Comparison of ENCODE assay signal across 19 cellular contexts in the genomic region with DNA sequence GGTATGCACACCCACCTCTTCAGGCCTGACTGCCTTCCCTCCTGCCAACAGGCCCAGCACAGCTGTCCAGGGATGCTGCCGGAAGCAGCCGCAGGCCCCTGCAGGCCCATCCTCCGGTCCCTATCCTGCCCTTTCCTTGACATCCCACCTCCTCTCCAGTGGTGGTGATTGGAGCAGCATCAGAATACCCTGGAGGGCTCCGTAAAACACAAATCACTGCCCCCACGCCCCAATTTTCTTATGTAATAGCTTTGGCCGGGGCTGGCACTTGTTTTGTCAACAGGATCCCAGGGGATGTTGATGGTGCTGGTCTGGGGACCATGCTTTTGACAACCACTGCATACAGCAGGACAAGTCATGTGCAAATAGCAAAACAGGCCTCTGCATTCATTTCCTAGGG.
DNase-seq lines count a peak whose midpoint lies in the region; ATAC-seq and TF ChIP-seq lines count a peak whose summit lies in the region.
"Had no signal": no experiment of that assay in that cellular context is flagged by ENCODE, and none has a peak within 500 bp of the region (broad histone marks: within the 10 kb centered on the region; RNA-seq: fewer than 3 reads in every experiment).

No MANE protein-coding gene starts in this region.

- H3K4me3 ChIP-seq in RWPE2 (ENCODE audit: severe bottlenecking) (no peak overlapping the region), left ventricle myocardium inferior (no peak overlapping the region), gastrocnemius medialis (no peak overlapping the region)
- H3K4me3 ChIP-seq: ascending aorta, GM23248, hepatocyte, K562 had no signal

- TF ChIP-seq CTCF in C4-2B (conservative IDR thresholded peaks at IDR 0.05), result no peak
- no peak for TF ChIP-seq CTCF in RWPE2 (IDR thresholded peaks at IDR 0.05; ENCODE audit: poor library complexity, severe bottlenecking)
- TF ChIP-seq CTCF in left ventricle myocardium inferior (IDR thresholded peaks at IDR 0.05; ENCODE audit: borderline replicate concordance), result no peak
- TF ChIP-seq CTCF in gastrocnemius medialis (IDR thresholded peaks at IDR 0.05 in 4 of 5, conservative IDR thresholded peaks at IDR 0.05 in 1 of 5), result no peak

- in situ Hi-C loops in gastrocnemius medialis (cut with MboI; ENCODE audit: low sequenced_read_pairs in 4 of 4) (loop anchor here (25.0 kb wide), 1 partner anchor 267 kb away; a partner anchor contains a TSS), ACHN (cut with HindIII; ENCODE audit: low pct_ligation_motif_present, low pct_unique_long_range_greater_than_20kb, low sequenced_read_pairs) (no loop called here)

- H3K4me1 ChIP-seq in RWPE2 (ENCODE audit: insufficient read depth, poor library complexity, severe bottlenecking) (no peaks in the 10 kb centered on the region), left ventricle myocardium inferior (peaks cover 70% of the 10 kb centered on the region), gastrocnemius medialis (peaks cover 53 to 65% of the 10 kb centered on the region in 2 donors)
- H3K4me1 ChIP-seq: ascending aorta had no signal

- H3K36me3 ChIP-seq in RWPE2 (ENCODE audit: low read depth), result no peaks in the 10 kb centered on the region
- no peaks in the 10 kb centered on the region for H3K36me3 ChIP-seq in left ventricle myocardium inferior
- H3K36me3 ChIP-seq in gastrocnemius medialis, result no peaks in the 10 kb centered on the region
- H3K36me3 ChIP-seq: ascending aorta had no signal

- peak overlapping the region; percentile 53 for H3K27ac ChIP-seq in C4-2B
- no peak overlapping the region for H3K27ac ChIP-seq in RWPE2 (ENCODE audit: poor library complexity, severe bottlenecking)
- peak overlapping the region; percentile 95 for H3K27ac ChIP-seq in left ventricle myocardium inferior (replicated peaks)
- peak overlapping the region; percentile 82 to 96 (median 90) for H3K27ac ChIP-seq in gastrocnemius medialis
- no peak overlapping the region for H3K27ac ChIP-seq in substantia nigra (ENCODE audit: low read depth, low read length, poor library complexity, severe bottlenecking)
- H3K27ac ChIP-seq: ascending aorta, GM23248, hepatocyte had no signal

- intact Hi-C loops in left ventricle myocardium inferior (cut with micrococcal nuclease) (no loop called here), gastrocnemius medialis (cut with DNase I; ENCODE audit: low total_unique reads) (loop anchor here (5.0 to 10.0 kb wide), 6 partner anchors 126 to 1543 kb away; a partner anchor contains a TSS)

- no peak for ATAC-seq in RWPE2 (ENCODE audit: low read depth)
- no peak for ATAC-seq in gastrocnemius medialis
- ATAC-seq: effector memory CD8-positive, alpha-beta T cell; K562; natural killer cell had no signal

- TF ChIP-seq POLR2A in gastrocnemius medialis (IDR thresholded peaks at IDR 0.05), result no peak

- DNase-seq in RWPE2 (ENCODE audit: low spot score) (peak; percentile 19), left ventricle myocardium inferior (no peak), gastrocnemius medialis (peak in 1 of 2 donors; percentile 33), nucleus accumbens (lab: John Stamatoyannopoulos, UW) (no peak), ACHN (no peak), NCI-H446 (lab: John Stamatoyannopoulos, UW) (no peak), substantia nigra (lab: John Stamatoyannopoulos, UW) (no peak)
- DNase-seq: activated CD4-positive, alpha-beta T cell treated with anti-CD3 and anti-CD28 coated beads for 48 hours; activated naive CD4-positive, alpha-beta T cell treated with anti-CD3 and anti-CD28 coated beads, Interleukin-2, amount 50 U/mL, for 16 hours; activated T-cell treated with anti-CD3 and anti-CD28 coated beads for 4 hours; effector memory CD8-positive, alpha-beta T cell; GM23248; natural killer cell; NCI-H187 treated with DMSO at 0.1 percent for 48 hours; SW 1271 had no signal

- H3K27me3 ChIP-seq in RWPE2 (ENCODE audit: insufficient read depth, poor library complexity, severe bottlenecking), result no peaks in the 10 kb centered on the region
- H3K27me3 ChIP-seq in left ventricle myocardium inferior (ENCODE audit: low read depth), result no peaks in the 10 kb centered on the region
- H3K27me3 ChIP-seq in gastrocnemius medialis, result no peaks in the 10 kb centered on the region
- H3K27me3 ChIP-seq: ascending aorta, hepatocyte had no signal

- H3K9me3 ChIP-seq in RWPE2 (ENCODE audit: severe bottlenecking), result no peaks in the 10 kb centered on the region
- no peaks in the 10 kb centered on the region for H3K9me3 ChIP-seq in left ventricle myocardium inferior (replicated peaks)
- no peaks in the 10 kb centered on the region for H3K9me3 ChIP-seq in gastrocnemius medialis
- H3K9me3 ChIP-seq: ascending aorta had no signal

Comparison
In these comparisons a context has a peak if more than half of its experiments do, and no peak if none do; other contexts are left out.
1. H3K27ac ChIP-seq: peak in C4-2B (single experiment), left ventricle myocardium inferior (single experiment) and gastrocnemius medialis (4 of 4); none in RWPE2 (single experiment) and substantia nigra (single experiment).